In genomic region chr6:20533746-20534294, GRCh38 we compare ENCODE assay signal across 8 cellular contexts. TPM values are rescaled to one million over a fixed set of nuclear protein-coding genes. Genes with fewer than 3 reads are reported as not detected.
DNase-seq lines count a peak whose midpoint lies in the region; ATAC-seq and TF ChIP-seq lines count a peak whose summit lies in the region.

No MANE protein-coding gene starts in this region.

- peaks cover 19% of the 10 kb centered on the region for H3K4me1 Mint-ChIP-seq in MCF 10A (ENCODE audit: insufficient read depth, unreplicated experiment)
- peaks cover 37% of the 10 kb centered on the region for H3K4me1 Mint-ChIP-seq in nephron

- WGBS in lower leg skin, 2 donors, result 47 to 50% methylated on average over 6 of the region's 6 CpGs

- H3K9me3 Mint-ChIP-seq in MCF 10A (ENCODE audit: unreplicated experiment), result no peaks in the 10 kb centered on the region
- H3K9me3 Mint-ChIP-seq in nephron, result no peaks in the 10 kb centered on the region

- no peak for TF ChIP-seq POLR2A in lower leg skin (IDR thresholded peaks at IDR 0.05)

- intact Hi-C loops in MCF 10A (cut with micrococcal nuclease), result loop anchor here (5.0 kb wide), 1 partner anchor 322 kb away; the partner anchor contains the start of gene MBOAT1
- intact Hi-C loops in lower leg skin (cut with DNase I; ENCODE audit: low total_unique reads), result no loop called here
- intact Hi-C loops in left colon (cut with DNase I, micrococcal nuclease), result no loop called here

- TF ChIP-seq CTCF in MCF 10A (IDR thresholded peaks at IDR 0.05; ENCODE audit: unreplicated experiment) (no peak), nephron (IDR thresholded peaks at IDR 0.05; ENCODE audit: unreplicated experiment in 3 of 3) (no peak), lower leg skin (IDR thresholded peaks at IDR 0.05) (no peak)

- ATAC-seq in GM18868 (IDR thresholded peaks at IDR 0.05; ENCODE audit: unreplicated experiment) (peak; percentile 5), HG03469 (IDR thresholded peaks at IDR 0.05; ENCODE audit: unreplicated experiment) (peak; percentile 5), HG03095 (IDR thresholded peaks at IDR 0.05; ENCODE audit: unreplicated experiment) (no peak), left colon (no peak)

- no peaks in the 10 kb centered on the region for H3K27me3 Mint-ChIP-seq in MCF 10A (ENCODE audit: insufficient read depth, unreplicated experiment)
- H3K27me3 Mint-ChIP-seq in nephron (ENCODE audit: low read depth), result no peaks in the 10 kb centered on the region

- DNase-seq in MCF 10A (ENCODE audit: unreplicated experiment) (no peak), cerebellar nuclear complex (lab: John Stamatoyannopoulos, UW) (no peak), lower leg skin (ENCODE audit: low spot score in 2 of 2) (no peak), left colon (no peak)

- CTCF ChIA-PET in MCF 10A (lab: Yijun Ruan, JAX), result interaction anchor here (0.6 to 1.3 kb wide), 6 partner anchors 17 to 441 kb away, joined by 3 to 7 read pairs (median 3); no protein-coding TSS in a partner anchor

- POLR2A ChIA-PET in MCF 10A (lab: Yijun Ruan, JAX), result interaction anchor here (0.5 to 1.6 kb wide), 11 partner anchors 9 to 1055 kb away, joined by 3 to 13 read pairs (median 3); partner anchors contain the start of gene E2F3

- no peak overlapping the region for H3K4me3 ChIP-seq in lower leg skin (ENCODE audit: low read depth, poor library complexity, severe bottlenecking)

- TSS peak; percentile 71 for BruUV-seq in MCF 10A (replicated peaks; lab: Mats Ljungman, UMichigan)

- peak overlapping the region; percentile 92 for H3K27ac Mint-ChIP-seq in MCF 10A (ENCODE audit: low read depth, unreplicated experiment)
- peak overlapping the region; percentile 97 to 100 (median 98) for H3K27ac Mint-ChIP-seq in nephron

- H3K36me3 Mint-ChIP-seq in MCF 10A (ENCODE audit: insufficient read depth, unreplicated experiment) (no peaks in the 10 kb centered on the region), nephron (ENCODE audit: low read depth) (peaks cover 4% of the 10 kb centered on the region)

- H3K4me3 Mint-ChIP-seq in MCF 10A (ENCODE audit: unreplicated experiment), result peak overlapping the region; percentile 86
- peak overlapping the region; percentile 92 to 100 (median 99) for H3K4me3 Mint-ChIP-seq in nephron

RNA-seq across cellular contexts. Expression of gene CDKAL1, which starts 0.4 kb away (rescaled TPM):
- total RNA-seq in MCF 10A (2022) (11.8 and 13.2 TPM in 2 replicates), lower leg skin (10 to 100 TPM; 10.3 to 18.0 (median 11.6) TPM), left colon (10 to 100 TPM; 11.7 to 12.5 TPM)

Comparison
In these comparisons a context has a peak if more than half of its experiments do, and no peak if none do; other contexts are left out.
1. ATAC-seq: peak in GM18868 (single experiment) and HG03469 (single experiment); none in HG03095 (single experiment) and left colon (single experiment).